Comparison of ENCODE assay signal across 33 cellular contexts in genomic region chr1:234593109-234593508, GRCh38. TPM values are rescaled to one million over a fixed set of nuclear protein-coding genes. Genes with fewer than 3 reads are reported as not detected.
DNase-seq lines count a peak whose midpoint lies in the region; ATAC-seq, FAIRE-seq and TF ChIP-seq lines count a peak whose summit lies in the region.
"Had no signal": no experiment of that assay in that cellular context is flagged by ENCODE, and none has a peak within 500 bp of the region (broad histone marks: within the 10 kb centered on the region; RNA-seq: fewer than 3 reads in every experiment).

No MANE protein-coding gene starts in this region.

- H2AK5ac ChIP-seq in H1 (ENCODE audit: low read depth, low read length): no peak overlapping the region

- intact Hi-C loops in K562 (cut with micrococcal nuclease) (no loop called here), esophagus muscularis mucosa (cut with DNase I) (no loop called here), HepG2 (cut with micrococcal nuclease; ENCODE audit: unreplicated experiment) (no loop called here), heart left ventricle (cut with DNase I) (loop anchor here in 2 of 10 donors (5.0 to 10.0 kb wide), 2 partner anchors 41 to 382 kb away; no protein-coding TSS in a partner anchor)

- H3K4me1 ChIP-seq in K562 (replicated peaks in 1 of 2; ENCODE audit: control insufficient read depth in 2 of 2, insufficient read depth in 2 of 2, low read length in 2 of 2) (peaks cover 2 to 3% of the 10 kb centered on the region in 2 experiments; a peak in 3 of 5 replicates), H1 (replicated peaks in 1 of 4; ENCODE audit: control insufficient read depth in 3 of 4, insufficient read depth in 4 of 4, low read length in 3 of 4) (no peaks in the 10 kb centered on the region), esophagus muscularis mucosa (peaks cover 10 to 22% (median 16%) of the 10 kb centered on the region in 4 donors), HepG2 (ENCODE audit: insufficient read depth, low read length) (peaks cover 10% of the 10 kb centered on the region; the same call in 1 of the 2 replicates), heart left ventricle (peaks cover 0 to 18% (median 7%) of the 10 kb centered on the region in 12 donors)

- POLR2A ChIA-PET in K562 (lab: Yijun Ruan, JAX) (no interaction called here), H1 (lab: Charles Lee; ENCODE audit: partially characterized antibody) (no interaction called here), HepG2 (lab: Yijun Ruan, JAX) (interaction anchor here (0.6 to 0.9 kb wide), 2 partner anchors 115 to 364 kb away, joined by 3 read pairs; no protein-coding TSS in a partner anchor)

- H2BK5ac ChIP-seq in H1 (ENCODE audit: low read depth, low read length): no peak overlapping the region

- H3K23ac ChIP-seq in H1 (ENCODE audit: insufficient read length): no peak overlapping the region

- no peak overlapping the region for H3K4ac ChIP-seq in H1 (replicated peaks; ENCODE audit: insufficient read length, low read depth, low read length)

- no peak overlapping the region for H3K4me3 ChIP-seq in K562
- H3K4me3 ChIP-seq in H1 (ENCODE audit: extremely low read depth in 1 of 4, insufficient read depth in 2 of 4, low read depth in 3 of 4, low read length in 4 of 4): no peak overlapping the region
- no peak overlapping the region for H3K4me3 ChIP-seq in esophagus muscularis mucosa
- no peak overlapping the region for H3K4me3 ChIP-seq in HepG2 (replicated peaks in 1 of 3; ENCODE audit: insufficient read depth in 1 of 3, low read depth in 2 of 3, low read length in 3 of 3)
- no peak overlapping the region for H3K4me3 ChIP-seq in heart left ventricle
- H3K4me3 ChIP-seq: A549; BLaER1; BLaER1 treated with 17β-estradiol and CSF1 and Interleukin-3, amounts not matched to agents 10 nM and 100 nM had no signal

- no peak overlapping the region for H4K5ac ChIP-seq in H1 (ENCODE audit: insufficient read length, low read depth, low read length)

- H4K20me1 ChIP-seq in K562 (replicated peaks; ENCODE audit: control insufficient read depth, insufficient read depth, low read length) (no peaks in the 10 kb centered on the region), H1 (replicated peaks in 1 of 2; ENCODE audit: control insufficient read depth in 1 of 2, insufficient read depth in 2 of 2, low read length in 2 of 2) (no peaks in the 10 kb centered on the region), HepG2 (ENCODE audit: insufficient read depth, low read length) (no peaks in the 10 kb centered on the region)
- H4K20me1 ChIP-seq: BLaER1; BLaER1 treated with 17β-estradiol and CSF1 and Interleukin-3, amounts not matched to agents 10 nM and 100 nM had no signal

- H3K36me3 ChIP-seq in K562 (ENCODE audit: control insufficient read depth, insufficient read depth, low read length) (no peaks in the 10 kb centered on the region), H1 (ENCODE audit: control insufficient read depth in 2 of 4, insufficient read depth in 4 of 4, low read length in 3 of 4) (no peaks in the 10 kb centered on the region), esophagus muscularis mucosa (no peaks in the 10 kb centered on the region), HepG2 (replicated peaks in 1 of 2; ENCODE audit: control insufficient read depth in 1 of 2, insufficient read depth in 2 of 2, low read length in 2 of 2) (no peaks in the 10 kb centered on the region), heart left ventricle (no peaks in the 10 kb centered on the region)
- H3K36me3 ChIP-seq: BE2C had no signal

- H3K56ac ChIP-seq in H1 (replicated peaks; ENCODE audit: insufficient read length, low read depth, low read length): no peak overlapping the region

- H3K27me3 ChIP-seq in K562 (ENCODE audit: control insufficient read depth in 2 of 2, insufficient read depth in 2 of 2, low read length in 2 of 2) (no peaks in the 10 kb centered on the region), H1 (replicated peaks in 1 of 4; ENCODE audit: control insufficient read depth in 3 of 4, extremely low read depth in 1 of 4, insufficient read depth in 3 of 4, low read length in 3 of 4) (no peaks in the 10 kb centered on the region), esophagus muscularis mucosa (no peaks in the 10 kb centered on the region), HepG2 (ENCODE audit: control insufficient read depth in 1 of 2, insufficient read depth in 2 of 2, low read length in 2 of 2) (no peaks in the 10 kb centered on the region; a peak in 1 of 5 replicates), heart left ventricle (no peaks in the 10 kb centered on the region)
- H3K27me3 ChIP-seq: BE2C; BLaER1; BLaER1 treated with 17β-estradiol and CSF1 and Interleukin-3, amounts not matched to agents 10 nM and 100 nM had no signal

- H3K27ac ChIP-seq in K562 (ENCODE audit: extremely low read depth, low read depth, low read length): no peak overlapping the region
- H3K27ac ChIP-seq in H1 (ENCODE audit: low read depth, low read length): no peak overlapping the region
- no peak overlapping the region for H3K27ac ChIP-seq in esophagus muscularis mucosa (replicated peaks in 1 of 4)
- no peak overlapping the region for H3K27ac ChIP-seq in HepG2 (ENCODE audit: extremely low read length, insufficient read depth, low read length)
- H3K27ac ChIP-seq in heart left ventricle: no peak overlapping the region
- H3K27ac ChIP-seq: 22Rv1; BLaER1; BLaER1 treated with 17β-estradiol and CSF1 and Interleukin-3, amounts not matched to agents 10 nM and 100 nM; C4-2B had no signal

- H3K9me3 ChIP-seq in K562 (replicated peaks; ENCODE audit: control insufficient read depth, insufficient read depth, low read depth, low read length): no peaks in the 10 kb centered on the region
- H3K9me3 ChIP-seq in H1 (ENCODE audit: insufficient read depth in 2 of 2, low read depth in 1 of 2, low read length in 1 of 2): peaks cover 0 to 3% of the 10 kb centered on the region in 2 experiments; a peak in 1 of 4 replicates
- no peaks in the 10 kb centered on the region for H3K9me3 ChIP-seq in esophagus muscularis mucosa
- H3K9me3 ChIP-seq in HepG2 (ENCODE audit: low read length): no peaks in the 10 kb centered on the region
- no peaks in the 10 kb centered on the region for H3K9me3 ChIP-seq in heart left ventricle
- H3K9me3 ChIP-seq: A549, BE2C had no signal

- no peak overlapping the region for H4K91ac ChIP-seq in H1 (replicated peaks; ENCODE audit: insufficient read length, low read length)

- DNase-seq in K562 (ENCODE audit: extremely low read depth in 1 of 4, low spot score in 3 of 4): no peak
- no peak for DNase-seq in H1 (ENCODE audit: low read depth in 1 of 2, low spot score in 2 of 2)
- peak; percentile 34 for DNase-seq in esophagus muscularis mucosa (ENCODE audit: extremely low spot score)
- no peak for DNase-seq in HepG2 (ENCODE audit: low spot score)
- no peak for DNase-seq in NAMALWA (ENCODE audit: low spot score)
- no peak for DNase-seq in heart left ventricle
- no peak for DNase-seq in DMS 273 treated with DMSO at 0.1 percent for 48 hours (lab: John Stamatoyannopoulos, UW)
- DNase-seq: 8988T; ACHN; AML-193; BE2C; C1 segment of cervical spinal cord; Caco-2; Calu3; CD4-positive, alpha-beta memory T cell; CD4-positive, alpha-beta T cell; CD4-positive, CD25-positive, alpha-beta regulatory T cell; CD8-positive, alpha-beta memory T cell; CD8-positive, alpha-beta T cell; COR-L47; DMS153; DMS53; DMS79; DMS79 treated with DMSO at 0.1 percent for 48 hours; EL had no signal

- in situ Hi-C loops in K562 (cut with MboI) (loop anchor here (10.0 kb wide), 1 partner anchor 268 kb away; no protein-coding TSS in a partner anchor), HepG2 (cut with HindIII; ENCODE audit: extremely low pct_ligation_motif_present, low pct_unique_long_range_greater_than_20kb) (no loop called here)

- H3K4me2 ChIP-seq in K562 (ENCODE audit: insufficient read depth, low read length) (no peak overlapping the region), H1 (ENCODE audit: insufficient read depth in 1 of 2, low read depth in 2 of 2, low read length in 2 of 2) (no peak overlapping the region), HepG2 (ENCODE audit: low read depth, low read length) (no peak overlapping the region)
- H3K4me2 ChIP-seq: A549 had no signal

- H3K23me2 ChIP-seq in H1 (ENCODE audit: low read depth, low read length): no peaks in the 10 kb centered on the region; the same call in 1 of the 2 replicates

- TF ChIP-seq POLR2A in K562 (conservative IDR thresholded peaks at IDR 0.05): no peak
- no peak for TF ChIP-seq POLR2A in H1 (IDR thresholded peaks at IDR 0.05; ENCODE audit: control extremely low read depth in 1 of 2, low read depth in 2 of 2, low read length in 2 of 2)
- TF ChIP-seq POLR2A in esophagus muscularis mucosa (IDR thresholded peaks at IDR 0.05; ENCODE audit: low read depth): no peak
- no peak for TF ChIP-seq POLR2A in HepG2 (IDR thresholded peaks at IDR 0.05; ENCODE audit: insufficient read depth in 1 of 2, low read depth in 2 of 2, low read length in 2 of 2)
- no peak for TF ChIP-seq POLR2A in heart left ventricle (IDR thresholded peaks at IDR 0.05)

- no peak for TF ChIP-seq CTCF in K562 (IDR thresholded peaks at IDR 0.05 in 2 of 3, conservative IDR thresholded peaks at IDR 0.05 in 1 of 3; ENCODE audit: insufficient read depth in 2 of 3, low read depth in 1 of 3, low read length in 3 of 3)
- TF ChIP-seq CTCF in H1 (IDR thresholded peaks at IDR 0.05; ENCODE audit: control extremely low read depth in 1 of 3, insufficient read depth in 1 of 3, low read depth in 1 of 3, low read length in 3 of 3): no peak
- TF ChIP-seq CTCF in esophagus muscularis mucosa (IDR thresholded peaks at IDR 0.05): no peak
- no peak for TF ChIP-seq CTCF in HepG2 (CRISPR knock-in tag; IDR thresholded peaks at IDR 0.05)
- no peak for TF ChIP-seq CTCF in heart left ventricle (IDR thresholded peaks at IDR 0.05)

- no peaks in the 10 kb centered on the region for H3K9me1 ChIP-seq in K562 (ENCODE audit: control insufficient read depth, insufficient read depth, low read length)

- 59% methylated on average over 7 of the region's 7 CpGs for WGBS in K562 (ENCODE audit: insufficient coverage, low coverage, missing lambda C conversion rate)
- 82% methylated on average over 7 of the region's 7 CpGs; no CpG with 5 or more reads in 1 of the 2 experiments for WGBS in H1 (ENCODE audit: extremely low coverage in 1 of 2, insufficient coverage in 1 of 2, insufficient read length in 1 of 2, insufficient replicate concordance in 2 of 2, low coverage in 1 of 2, low lambda C conversion rate in 2 of 2, missing lambda C conversion rate in 1 of 2), 2 experiments
- WGBS in esophagus muscularis mucosa: 98% methylated on average over 7 of the region's 7 CpGs
- WGBS in HepG2 (ENCODE audit: low lambda C conversion rate): 94% methylated on average over 7 of the region's 7 CpGs
- WGBS in heart left ventricle, 4 donors: 94 to 98% (median 97%) methylated on average over 7 of the region's 7 CpGs

- BruUV-seq in K562 (replicated peaks; lab: Mats Ljungman, UMichigan) (no TSS peak), HepG2 (replicated peaks; lab: Mats Ljungman, UMichigan) (no TSS peak)

- H3K79me1 ChIP-seq in H1 (ENCODE audit: low read depth, low read length): no peaks in the 10 kb centered on the region

- ATAC-seq in K562: no peak
- ATAC-seq in HepG2: no peak
- ATAC-seq in HG03097 (IDR thresholded peaks at IDR 0.05; ENCODE audit: low FRiP score, unreplicated experiment): no peak
- no peak for ATAC-seq in heart left ventricle
- ATAC-seq: A549; CD8-positive, alpha-beta T cell had no signal

- no peaks in the 10 kb centered on the region for H3K79me2 ChIP-seq in K562 (ENCODE audit: control insufficient read depth, insufficient read depth, low read length)
- H3K79me2 ChIP-seq in H1 (ENCODE audit: control insufficient read depth in 1 of 2, insufficient read depth in 2 of 2, low read length in 2 of 2): no peaks in the 10 kb centered on the region
- peaks cover 1% of the 10 kb centered on the region for H3K79me2 ChIP-seq in HepG2 (ENCODE audit: insufficient read depth, low read length)

- no peak overlapping the region for H4K8ac ChIP-seq in H1 (ENCODE audit: extremely low read depth, insufficient read depth, low read length)

- no peak for FAIRE-seq in K562 (lab: Jason Lieb, UNC)
- no peak for FAIRE-seq in H1 (lab: Jason Lieb, UNC)
- no peak for FAIRE-seq in HepG2 (lab: Jason Lieb, UNC)
- FAIRE-seq: A204.1, A549, D721Med had no signal

- H3K18ac ChIP-seq in H1 (ENCODE audit: extremely low read depth, low read length): no peak overlapping the region

- H2BK20ac ChIP-seq in H1 (ENCODE audit: low read length): no peak overlapping the region

- TF ChIP-seq RAD21 in K562 (CRISPR knock-in tag; conservative IDR thresholded peaks at IDR 0.05 in 1 of 2, IDR thresholded peaks at IDR 0.05 in 1 of 2): no peak
- TF ChIP-seq RAD21 in H1 (IDR thresholded peaks at IDR 0.05 in 1 of 2, conservative IDR thresholded peaks at IDR 0.05 in 1 of 2; ENCODE audit: low read depth in 2 of 2, low read length in 2 of 2): no peak
- TF ChIP-seq RAD21 in HepG2 (CRISPR knock-in tag; IDR thresholded peaks at IDR 0.05): no peak

- no peak overlapping the region for H2BK120ac ChIP-seq in H1 (replicated peaks; ENCODE audit: low read depth, low read length)

- CTCF ChIA-PET in K562 (lab: Yijun Ruan, JAX; ENCODE audit: low intra/inter-chr PET ratio): interaction anchor here (1.2 kb wide), 1 partner anchor 94 kb away, joined by 4 read pairs; no protein-coding TSS in a partner anchor
- CTCF ChIA-PET in H1 (lab: Charles Lee; ENCODE audit: partially characterized antibody): interaction anchor here (0.9 to 2.8 kb wide), 2 partner anchors 11 to 64 kb away, joined by 3 to 8 read pairs; no protein-coding TSS in a partner anchor
- CTCF ChIA-PET in HepG2 (lab: Yijun Ruan, JAX; ENCODE audit: low intra/inter-chr PET ratio, low total read pairs): no interaction called here

- no peak overlapping the region for H3K14ac ChIP-seq in H1 (ENCODE audit: insufficient read length)

- no peak overlapping the region for H2AFZ ChIP-seq in K562 (ENCODE audit: low read depth, low read length)
- no peak overlapping the region for H2AFZ ChIP-seq in H1 (ENCODE audit: low read length)
- H2AFZ ChIP-seq in HepG2 (ENCODE audit: low read length): no peak overlapping the region

- no peak overlapping the region for H2BK15ac ChIP-seq in H1 (ENCODE audit: low read length)

- H2BK12ac ChIP-seq in H1 (ENCODE audit: low read depth, low read length): no peak overlapping the region

- TF ChIP-seq EP300 in K562 (IDR thresholded peaks at IDR 0.05; ENCODE audit: low read length): no peak
- TF ChIP-seq EP300 in H1 (IDR thresholded peaks at IDR 0.05; ENCODE audit: borderline replicate concordance in 1 of 2, low read depth in 2 of 2, low read length in 2 of 2): no peak
- TF ChIP-seq EP300 in esophagus muscularis mucosa (IDR thresholded peaks at IDR 0.05): no peak
- no peak for TF ChIP-seq EP300 in HepG2 (IDR thresholded peaks at IDR 0.05; ENCODE audit: low read depth in 2 of 2, low read length in 2 of 2)
- TF ChIP-seq EP300 in HepG2 (CRISPR knock-in tag; IDR thresholded peaks at IDR 0.05; ENCODE audit: borderline replicate concordance): no peak

- H3K9ac ChIP-seq in K562 (ENCODE audit: insufficient read depth in 1 of 2, low read depth in 2 of 2, low read length in 2 of 2) (no peak overlapping the region), H1 (replicated peaks in 1 of 4; ENCODE audit: extremely low read depth in 1 of 4, low read depth in 3 of 4, low read length in 3 of 4) (no peak overlapping the region), HepG2 (ENCODE audit: insufficient read depth, low read depth, low read length) (no peak overlapping the region)
- H3K9ac ChIP-seq: BLaER1; BLaER1 treated with 17β-estradiol and CSF1 and Interleukin-3, amounts not matched to agents 10 nM and 100 nM had no signal

RNA-seq across cellular contexts. Expression of gene IRF2BP2, which starts 16.9 kb away (rescaled TPM):
- 23.6 and 29.2 TPM in 2 replicates for total RNA-seq in K562 (2011; cell fraction: chromatin; rRNA removed; ENCODE audit: low replicate concordance)
- 17.0 and 26.0 TPM in 2 replicates for total RNA-seq in K562 (2011; cell fraction: nucleolus; rRNA removed)
- total RNA-seq in K562 (2011; cell fraction: nucleoplasm; rRNA removed): 17.2 and 26.8 TPM in 2 replicates
- total RNA-seq in K562 (2014; rRNA removed): 24.4 and 38.8 TPM in 2 replicates
- 18.4 and 22.1 TPM in 2 replicates for total RNA-seq in K562 (2014; rRNA removed; fragmentation: Illumina TruSeq; extraction: Trizol)
- total RNA-seq in K562 (2015; rRNA removed; fragmentation: Illumina TruSeq; extraction: Trizol): 35.3 and 39.1 TPM in 2 replicates
- 68.4 and 68.6 TPM in 2 replicates for total RNA-seq in K562 (2021)
- polyA plus RNA-seq in K562 (2011; rRNA removed): 7.7 and 18.0 TPM in 2 replicates
- 12.4 and 22.0 TPM in 2 replicates for polyA plus RNA-seq in K562 (2011; cell fraction: cytosol; rRNA removed)
- polyA plus RNA-seq in K562 (2011; cell fraction: nucleus; rRNA removed): 73.6 and 97.0 TPM in 2 replicates
- 38.3 and 116 TPM in 2 replicates for polyA plus RNA-seq in K562 (2012)
- 47.0 and 60.0 TPM in 2 replicates for polyA plus RNA-seq in K562 (2014; fragmentation: Illumina TruSeq; extraction: Trizol)
- 10 to 100 TPM; 11.4 to 18.2 TPM for polyA plus RNA-seq in K562 (2014; fragmentation: Nextera tagmentation; extraction: Ambion mirVana)
- polyA plus RNA-seq in K562 (2014; rRNA removed): 19.0 and 30.4 TPM in 2 replicates
- polyA minus RNA-seq in K562 (2011; rRNA and poly(A)+ RNA removed): 10.8 and 16.9 TPM in 2 replicates
- polyA minus RNA-seq in K562 (2011; cell fraction: cytosol; rRNA and poly(A)+ RNA removed): 43.5 and 61.6 TPM in 2 replicates
- 22.5 and 41.3 TPM in 2 replicates for polyA minus RNA-seq in K562 (2011; cell fraction: nucleus; rRNA and poly(A)+ RNA removed)
- total RNA-seq in H1 (2021; fragmentation: NEBNext Ultra II Directional; extraction: Animal tissue kit (Norgen Biotek cat#: 25700)): 67.5 and 68.9 TPM in 2 replicates
- 24.9 and 36.0 TPM in 2 replicates for polyA plus RNA-seq in H1 (2011; rRNA removed)
- 14.9 TPM for polyA plus RNA-seq in H1 (2011; cell fraction: cytosol; rRNA removed)
- 108 TPM for polyA plus RNA-seq in H1 (2011; cell fraction: nucleus; rRNA removed)
- 22.9 to 44.8 TPM (median 38.6 TPM) in 4 replicates for polyA plus RNA-seq in H1 (2012, experiment 1 of 2)
- polyA plus RNA-seq in H1 (2012, experiment 2 of 2): 26.3 TPM
- 31.8 TPM for polyA plus RNA-seq in H1 (2013, experiment 1 of 2)
- 31.3 TPM for polyA plus RNA-seq in H1 (2013, experiment 2 of 2)
- polyA minus RNA-seq in H1 (2011; rRNA and poly(A)+ RNA removed): 22.1 and 38.7 TPM in 2 replicates
- 41.8 TPM for polyA minus RNA-seq in H1 (2011; cell fraction: cytosol; rRNA and poly(A)+ RNA removed)
- 37.3 TPM for polyA minus RNA-seq in H1 (2011; cell fraction: nucleus; rRNA and poly(A)+ RNA removed)
- total RNA-seq in esophagus muscularis mucosa: 100 to 1,000 TPM in 2 of 4 donors, 10 to 100 TPM in 2; 83.3 to 119 (median 97.9) TPM
- total RNA-seq in HepG2 (2016; rRNA removed; fragmentation: Illumina TruSeq; extraction: Trizol): 127 and 147 TPM in 2 replicates
- 25.1 and 26.8 TPM in 2 replicates for total RNA-seq in HepG2 (2016; cell fraction: cytosol; rRNA removed; fragmentation: Illumina TruSeq; extraction: Trizol; ENCODE audit: low read depth)
- total RNA-seq in HepG2 (2016; cell fraction: insoluble cytoplasmic fraction; rRNA removed; fragmentation: Illumina TruSeq; extraction: Trizol): 104 and 154 TPM in 2 replicates
- 85.2 and 85.5 TPM in 2 replicates for total RNA-seq in HepG2 (2016; cell fraction: membrane; rRNA removed; fragmentation: Illumina TruSeq; extraction: Trizol)
- total RNA-seq in HepG2 (2016; cell fraction: nucleus; rRNA removed; fragmentation: Illumina TruSeq; extraction: Trizol): 132 and 141 TPM in 2 replicates
- 140 and 180 TPM in 2 replicates for polyA plus RNA-seq in HepG2 (2011; rRNA removed)
- polyA plus RNA-seq in HepG2 (2011; cell fraction: cytosol; rRNA removed): 82.1 and 111 TPM in 2 replicates
- polyA plus RNA-seq in HepG2 (2011; cell fraction: nucleus; rRNA removed): 491 and 557 TPM in 2 replicates
- polyA plus RNA-seq in HepG2 (2012): 136 and 153 TPM in 2 replicates
- 22.4 and 23.1 TPM in 2 replicates for polyA plus RNA-seq in HepG2 (2016; cell fraction: cytosol; fragmentation: Illumina TruSeq; extraction: Trizol; ENCODE audit: low read depth)
- polyA plus RNA-seq in HepG2 (2016; cell fraction: insoluble cytoplasmic fraction; fragmentation: Illumina TruSeq; extraction: Trizol; ENCODE audit: low read depth): 127 and 168 TPM in 2 replicates
- polyA plus RNA-seq in HepG2 (2016; cell fraction: membrane; fragmentation: Illumina TruSeq; extraction: Trizol; ENCODE audit: low read depth): 58.5 and 65.6 TPM in 2 replicates
- 293 and 322 TPM in 2 replicates for polyA plus RNA-seq in HepG2 (2016; cell fraction: nucleus; fragmentation: Illumina TruSeq; extraction: Trizol; ENCODE audit: insufficient read depth, low read depth)
- 43.4 and 196 TPM in 2 replicates for polyA minus RNA-seq in HepG2 (2011; rRNA and poly(A)+ RNA removed; ENCODE audit: low replicate concordance)
- polyA minus RNA-seq in HepG2 (2011; cell fraction: cytosol; rRNA and poly(A)+ RNA removed): 155 and 170 TPM in 2 replicates
- polyA minus RNA-seq in HepG2 (2011; cell fraction: nucleus; rRNA and poly(A)+ RNA removed): 115 and 118 TPM in 2 replicates
- total RNA-seq in heart left ventricle: 100 to 1,000 TPM in 4 of 9 donors, 10 to 100 TPM in 5; 76.7 to 126 (median 81.3) TPM
- 10 to 100 TPM; 36.1 to 77.4 TPM for polyA plus RNA-seq in heart left ventricle

Comparison
In these comparisons a context has a peak if more than half of its experiments do, and no peak if none do; other contexts are left out.
1. Of the 241 proteins assayed by ChIP-seq in both HepG2 and K562: peak only in HepG2: none; only in K562: ADNP, CBX1, HDAC2, KDM1A, PHF20 and TFE3; in both: none; in neither: 235.